ENCODE assay signal across 1 cellular context in genomic region chr7:156637093-156637492, GRCh38. TPM values are rescaled to one million over a fixed set of nuclear protein-coding genes. Genes with fewer than 3 reads are reported as not detected.
"Had no signal": no experiment of that assay in that cellular context is flagged by ENCODE, and none has a peak within 500 bp of the region (broad histone marks: within the 10 kb centered on the region; RNA-seq: fewer than 3 reads in every experiment).

No MANE protein-coding gene starts in this region.

RNA-seq across cellular contexts. Expression of gene RNF32, which starts 3.5 kb away (rescaled TPM):
- total RNA-seq: HepG2 had no signal
- polyA plus RNA-seq: HepG2 had no signal
